In genomic region chr10:4656576-4657194, GRCh38 we compare ENCODE assay signal across 8 cellular contexts.
DNase-seq lines count a peak whose midpoint lies in the region; ATAC-seq, FAIRE-seq and TF ChIP-seq lines count a peak whose summit lies in the region.

No MANE protein-coding gene starts in this region.

- CTCF ChIA-PET in HEK293T (lab: Yijun Ruan, JAX) = interaction anchor here (0.6 to 1.0 kb wide), 3 partner anchors 22 to 252 kb away, joined by 3 to 6 read pairs (median 3); no protein-coding TSS in a partner anchor
- CTCF ChIA-PET in activated naive CD4-positive, alpha-beta T cell treated with anti-CD3 and anti-CD28 coated beads for 36 hours (lab: Charles Lee) = interaction anchor here (0.5 to 2.0 kb wide), 13 partner anchors 8 to 1459 kb away, joined by 3 to 7 read pairs (median 3); no protein-coding TSS in a partner anchor

- FAIRE-seq in H54 (lab: Jason Lieb, UNC) = no peak

- H3K36me3 Mint-ChIP-seq in activated naive CD4-positive, alpha-beta T cell treated with anti-CD3 and anti-CD28 coated beads for 36 hours (ENCODE audit: low read depth) = no peaks in the 10 kb centered on the region
- H3K36me3 Mint-ChIP-seq in activated T-helper 17 cell treated with anti-CD3 and anti-CD28 coated beads, Interleukin-2, amount 50 U/mL, for 72 hours (ENCODE audit: low read depth) = no peaks in the 10 kb centered on the region

- no peak overlapping the region for H3K4me3 ChIP-seq in cardiac muscle cell
- no peak overlapping the region for H3K4me3 ChIP-seq in retinal pigment epithelial cell (ENCODE audit: low read length)

- DNase-seq in COLO668 (lab: John Stamatoyannopoulos, UW; ENCODE audit: unreplicated experiment) = peak; percentile 33
- peak; percentile 39 for DNase-seq in HEK293T (ENCODE audit: extremely low spot score)
- DNase-seq in NOMO-1 treated with dmso at 0.1 percent for 144 hours (lab: John Stamatoyannopoulos, UW; ENCODE audit: unreplicated experiment) = peak; percentile 4
- peak; percentile 58 for DNase-seq in activated naive CD4-positive, alpha-beta T cell treated with anti-CD3 and anti-CD28 coated beads for 36 hours
- DNase-seq in cardiac muscle cell (ENCODE audit: low read depth in 1 of 2, low spot score in 1 of 2) = peak; percentile 77 to 78
- no peak for DNase-seq in retinal pigment epithelial cell (ENCODE audit: low read depth)
- no peak for DNase-seq in H54 (ENCODE audit: insufficient read length, low spot score)

- H3K27me3 Mint-ChIP-seq in activated naive CD4-positive, alpha-beta T cell treated with anti-CD3 and anti-CD28 coated beads for 36 hours (ENCODE audit: low read depth) = peaks cover 9% of the 10 kb centered on the region
- peaks cover 5% of the 10 kb centered on the region for H3K27me3 Mint-ChIP-seq in activated T-helper 17 cell treated with anti-CD3 and anti-CD28 coated beads, Interleukin-2, amount 50 U/mL, for 72 hours

- intact Hi-C loops in activated naive CD4-positive, alpha-beta T cell treated with anti-CD3 and anti-CD28 coated beads for 36 hours (cut with micrococcal nuclease) = loop anchor here (1.0 to 10.0 kb wide), 7 partner anchors 111 to 1417 kb away; no protein-coding TSS in a partner anchor

- no peak overlapping the region for H3K27ac Mint-ChIP-seq in activated naive CD4-positive, alpha-beta T cell treated with anti-CD3 and anti-CD28 coated beads for 36 hours
- H3K27ac Mint-ChIP-seq in activated T-helper 17 cell treated with anti-CD3 and anti-CD28 coated beads, Interleukin-2, amount 50 U/mL, for 72 hours = no peak overlapping the region

- H3K9me3 ChIP-seq in cardiac muscle cell (ENCODE audit: low read depth) = no peaks in the 10 kb centered on the region

- H3K4me1 ChIP-seq in cardiac muscle cell (ENCODE audit: low read depth) = peaks cover 6% of the 10 kb centered on the region

- no peak overlapping the region for H3K4me3 Mint-ChIP-seq in activated naive CD4-positive, alpha-beta T cell treated with anti-CD3 and anti-CD28 coated beads for 36 hours
- no peak overlapping the region for H3K4me3 Mint-ChIP-seq in activated T-helper 17 cell treated with anti-CD3 and anti-CD28 coated beads, Interleukin-2, amount 50 U/mL, for 72 hours

- H3K27me3 ChIP-seq in cardiac muscle cell = no peaks in the 10 kb centered on the region

- TF ChIP-seq CTCF in cardiac muscle cell (IDR thresholded peaks at IDR 0.05; ENCODE audit: low read depth, low read length) = peak; percentile 89
- TF ChIP-seq CTCF in retinal pigment epithelial cell (conservative IDR thresholded peaks at IDR 0.05; ENCODE audit: low read depth, low read length) = peak; percentile 89

- H3K9me3 Mint-ChIP-seq in activated naive CD4-positive, alpha-beta T cell treated with anti-CD3 and anti-CD28 coated beads for 36 hours = no peaks in the 10 kb centered on the region
- H3K9me3 Mint-ChIP-seq in activated T-helper 17 cell treated with anti-CD3 and anti-CD28 coated beads, Interleukin-2, amount 50 U/mL, for 72 hours = no peaks in the 10 kb centered on the region

- TF ChIP-seq POLR2A in H54 (IDR thresholded peaks at IDR 0.05; ENCODE audit: low read depth, low read length) = no peak

- H3K4me1 Mint-ChIP-seq in activated naive CD4-positive, alpha-beta T cell treated with anti-CD3 and anti-CD28 coated beads for 36 hours (ENCODE audit: low read depth) = peaks cover 18% of the 10 kb centered on the region
- peaks cover 10% of the 10 kb centered on the region for H3K4me1 Mint-ChIP-seq in activated T-helper 17 cell treated with anti-CD3 and anti-CD28 coated beads, Interleukin-2, amount 50 U/mL, for 72 hours

- no peak overlapping the region for H3K27ac ChIP-seq in cardiac muscle cell

- POLR2A ChIA-PET in HEK293T (lab: Yijun Ruan, JAX) = no interaction called here

- ATAC-seq in activated T-helper 17 cell treated with anti-CD3 and anti-CD28 coated beads, Interleukin-2, amount 50 U/mL, for 72 hours (replicated peaks) = no peak

- H3K36me3 ChIP-seq in cardiac muscle cell = no peaks in the 10 kb centered on the region

TF ChIP-seq in HEK293T, 16 proteins besides CTCF, POLR2A, EP300 and RAD21:
- no peak for TF ChIP-seq FOXA1 (IDR thresholded peaks at IDR 0.05)
- TF ChIP-seq HDGF (IDR thresholded peaks at IDR 0.05; ENCODE audit: borderline replicate concordance) = no peak
- TF ChIP-seq SP1 (IDR thresholded peaks at IDR 0.05) = no peak
- no peak for TF ChIP-seq FOXK2 (IDR thresholded peaks at IDR 0.05)
- TF ChIP-seq L3MBTL2 (conservative IDR thresholded peaks at IDR 0.05) = no peak
- TF ChIP-seq CTBP1 (IDR thresholded peaks at IDR 0.05; ENCODE audit: borderline replicate concordance) = no peak
- TF ChIP-seq FOXM1 (IDR thresholded peaks at IDR 0.05; ENCODE audit: borderline replicate concordance) = no peak
- TF ChIP-seq NFRKB (IDR thresholded peaks at IDR 0.05) = no peak
- no peak for TF ChIP-seq ELF4 (IDR thresholded peaks at IDR 0.05)
- no peak for TF ChIP-seq BHLHE40 (IDR thresholded peaks at IDR 0.05; ENCODE audit: borderline replicate concordance)
TF ChIP-seq in HEK293T: peak in this region for 0.

Comparison
In these comparisons a context has a peak if more than half of its experiments do, and no peak if none do; other contexts are left out.
1. DNase-seq: peak in COLO668 (single experiment), HEK293T (single experiment), NOMO-1 treated with dmso at 0.1 percent for 144 hours (single experiment), activated naive CD4-positive, alpha-beta T cell treated with anti-CD3 and anti-CD28 coated beads for 36 hours (single experiment) and cardiac muscle cell (2 of 2); none in retinal pigment epithelial cell (single experiment) and H54 (single experiment).